ENCODE assay signal across 32 cellular contexts in the genomic region with DNA sequence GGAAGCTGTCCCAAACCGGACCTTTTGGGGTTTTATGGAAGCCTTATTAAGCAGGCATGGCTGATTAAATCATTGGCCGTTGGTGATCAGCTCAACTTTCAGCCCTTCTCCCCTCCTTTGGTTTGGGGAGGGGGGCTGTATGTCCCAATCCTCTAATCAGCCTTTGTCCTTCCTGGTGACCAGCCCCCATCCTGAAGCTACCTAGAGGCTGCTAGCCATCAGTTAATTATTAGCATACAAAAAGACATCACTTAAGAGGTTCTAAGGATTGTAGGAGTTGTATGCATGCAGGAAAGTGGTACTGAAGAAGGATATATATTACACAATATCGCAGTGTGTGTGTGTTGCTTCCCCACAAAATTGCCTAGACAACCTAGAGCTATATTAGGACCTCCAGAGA.
"Had no signal": no experiment of that assay in that cellular context is flagged by ENCODE, and none has a peak within 500 bp of the region (broad histone marks: within the 10 kb centered on the region; RNA-seq: fewer than 3 reads in every experiment).

No MANE protein-coding gene starts in this region.

- H3K4me3 ChIP-seq: adrenal gland, body of pancreas, breast epithelium, cardiac muscle cell, colonic mucosa had no signal

- H3K4me1 ChIP-seq: adrenal gland, body of pancreas, breast epithelium, colonic mucosa had no signal

- H3K27ac ChIP-seq: adrenal gland, body of pancreas, breast epithelium, cardiac muscle cell, colonic mucosa, WERI-Rb-1 had no signal

- H3K36me3 ChIP-seq: adrenal gland, breast epithelium, cardiac muscle cell, colonic mucosa, WERI-Rb-1 had no signal

- H3K27me3 ChIP-seq: adrenal gland, body of pancreas, breast epithelium, cardiac muscle cell, colonic mucosa had no signal

- DNase-seq: activated CD4-positive, alpha-beta memory T cell treated with anti-CD3 and anti-CD28 coated beads for 36 hours; activated CD4-positive, alpha-beta T cell treated with anti-CD3 and anti-CD28 coated beads for 36 hours; activated CD4-positive, alpha-beta T cell treated with anti-CD3 and anti-CD28 coated beads, Interleukin-2, amount 10 ng/mL, durations not matched to agents 24 days and 14 days; activated CD4-positive, CD25-positive, alpha-beta regulatory T cell; activated CD4-positive, CD25-positive, alpha-beta regulatory T cell treated with anti-CD3 and anti-CD28 coated beads, Interleukin-2, amount 50 U/mL, for 72 hours; activated CD8-positive, alpha-beta memory T cell treated with anti-CD3 and anti-CD28 coated beads, Interleukin-2, amount 10 ng/mL, durations not matched to agents 7 days and 5 days; activated CD8-positive, alpha-beta memory T cell treated with anti-CD3 and anti-CD28 coated beads, Interleukin-2, amount 50 U/mL, for 4 hours; activated CD8-positive, alpha-beta T cell treated with anti-CD3 and anti-CD28 coated beads, Interleukin-2, amount 10 ng/mL, durations not matched to agents 7 days and 5 days; activated effector memory CD4-positive, alpha-beta T cell treated with anti-CD3 and anti-CD28 coated beads, Interleukin-2, amount 50 U/mL, for 16 hours; activated naive CD4-positive, alpha-beta T cell treated with anti-CD3 and anti-CD28 coated beads for 36 hours; activated naive CD8-positive, alpha-beta T cell treated with anti-CD3 and anti-CD28 coated beads for 36 hours; activated naive CD8-positive, alpha-beta T cell treated with anti-CD3 and anti-CD28 coated beads, Interleukin-2, amount 50 U/mL, for 24 hours; activated T-cell treated with anti-CD3 and anti-CD28 coated beads, Interleukin-2, amount 50 U/mL, for 1 hour; activated T-cell treated with anti-CD3 and anti-CD28 coated beads, Interleukin-2, amount 50 U/mL, for 48 hours; adrenal gland; amygdala; aorta; body of pancreas; central memory CD4-positive, alpha-beta T cell; cerebellar nuclear complex; colonic mucosa; effector CD8-positive, alpha-beta T cell; endodermal cell; foreskin fibroblast; head of caudate nucleus; T-helper 17 cell; T1000; WERI-Rb-1 had no signal

- ATAC-seq: activated CD4-positive, alpha-beta T cell treated with anti-CD3 and anti-CD28 coated beads for 36 hours; activated CD8-positive, alpha-beta memory T cell treated with anti-CD3 and anti-CD28 coated beads, Interleukin-2, amount 10 ng/mL, durations not matched to agents 7 days and 5 days; activated CD8-positive, alpha-beta T cell treated with anti-CD3 and anti-CD28 coated beads, Interleukin-2, amount 10 ng/mL, durations not matched to agents 7 days and 5 days; activated naive CD8-positive, alpha-beta T cell treated with anti-CD3 and anti-CD28 coated beads, Interleukin-2, amount 50 U/mL, for 24 hours; body of pancreas; esophagus mucosa; T-helper 17 cell had no signal

- H3K9me3 ChIP-seq: body of pancreas, colonic mucosa had no signal

- FAIRE-seq: frontal cortex had no signal
